In genomic region chr2:122929347-122929746, GRCh38 we compare ENCODE assay signal across 22 cellular contexts.
"Had no signal": no experiment of that assay in that cellular context is flagged by ENCODE, and none has a peak within 500 bp of the region (broad histone marks: within the 10 kb centered on the region; RNA-seq: fewer than 3 reads in every experiment).

No MANE protein-coding gene starts in this region.

- H3K27me3 ChIP-seq: colonic mucosa, esophagus muscularis mucosa, foreskin keratinocyte, gastroesophageal sphincter, heart left ventricle, hepatocyte, neutrophil, right atrium auricular region, sigmoid colon, stomach, thyroid gland, vagina had no signal

- ATAC-seq: foreskin keratinocyte; gastroesophageal sphincter; heart left ventricle; left cardiac atrium; lower lobe of right lung; natural killer cell; stimulated activated effector memory CD8-positive, alpha-beta T cell treated with anti-CD3 and anti-CD28 coated beads, Interleukin-12 subunit alpha, Interleukin-12 subunit beta, amount 100 ng/mL, for 72 hours had no signal

- H3K4me1 ChIP-seq: colonic mucosa, esophagus muscularis mucosa, foreskin keratinocyte, gastroesophageal sphincter, heart left ventricle, left ventricle myocardium inferior, lower lobe of right lung, parathyroid adenoma, right atrium auricular region, sigmoid colon, stomach, thyroid gland, vagina had no signal

- H3K27ac ChIP-seq: colonic mucosa, esophagus muscularis mucosa, foreskin keratinocyte, gastroesophageal sphincter, heart left ventricle, hepatocyte, left ventricle myocardium inferior, lower lobe of right lung, neutrophil, parathyroid adenoma, right atrium auricular region, sigmoid colon, stomach, thyroid gland, vagina had no signal

- H3K9ac ChIP-seq: parathyroid adenoma had no signal

- H3K4me3 ChIP-seq: colonic mucosa, esophagus muscularis mucosa, gastroesophageal sphincter, heart left ventricle, hepatocyte, left ventricle myocardium inferior, lower lobe of right lung, right atrium auricular region, sigmoid colon, stomach, thyroid gland, vagina had no signal

- H3K36me3 ChIP-seq: colonic mucosa, esophagus muscularis mucosa, gastroesophageal sphincter, heart left ventricle, left ventricle myocardium inferior, lower lobe of right lung, neutrophil, right atrium auricular region, sigmoid colon, stomach, thyroid gland, vagina had no signal

- DNase-seq: colonic mucosa; effector CD8-positive, alpha-beta T cell; foreskin keratinocyte; heart left ventricle; left cardiac atrium; left ventricle myocardium inferior; lower lobe of right lung; natural killer cell; sigmoid colon; stimulated activated CD4-positive, alpha-beta T cell treated with anti-CD3 and anti-CD28 coated beads, Interleukin-2, amount 100 ng/mL, for 24 hours; stimulated activated CD4-positive, alpha-beta T cell treated with anti-CD3 and anti-CD28 coated beads, Interleukin-4, amount 100 ng/mL, for 24 hours; stimulated activated naive CD4-positive, alpha-beta T cell treated with Interleukin-2 at 50 U/mL for 16 hours; stomach; thyroid gland had no signal

- H3K9me3 ChIP-seq: colonic mucosa, thyroid gland, vagina had no signal
